In genomic region chr17:42675984-42676423, GRCh38 we compare ENCODE assay signal across 8 cellular contexts. TPM values are rescaled to one million over a fixed set of nuclear protein-coding genes. Genes with fewer than 3 reads are reported as not detected.
A peak's percentile ranks its signal among the peaks of the same experiment; 100 is the strongest.
DNase-seq lines count a peak whose midpoint lies in the region; ATAC-seq and TF ChIP-seq lines count a peak whose summit lies in the region.

No MANE protein-coding gene starts in this region.

- peaks cover 19% of the 10 kb centered on the region for H3K27me3 Mint-ChIP-seq in neural crest cell (ENCODE audit: low read depth)

- TF ChIP-seq CTCF in AG10803 (conservative IDR thresholded peaks at IDR 0.05; ENCODE audit: low read length) = no peak
- TF ChIP-seq CTCF in VCaP (conservative IDR thresholded peaks at IDR 0.05) = no peak
- no peak for TF ChIP-seq CTCF in fibroblast of mammary gland (conservative IDR thresholded peaks at IDR 0.05; ENCODE audit: control insufficient read depth, insufficient read depth, low read depth, low read length)
- peak; percentile 4 for TF ChIP-seq CTCF in neural crest cell (conservative IDR thresholded peaks at IDR 0.05)

- H3K9me3 Mint-ChIP-seq in neural crest cell = no peaks in the 10 kb centered on the region

- no peaks in the 10 kb centered on the region for H3K27me3 ChIP-seq in HAP-1 (ENCODE audit: low read depth)

- H3K4me1 Mint-ChIP-seq in neural crest cell = peaks cover 43% of the 10 kb centered on the region

- no peaks in the 10 kb centered on the region for H3K9me3 ChIP-seq in HAP-1

- peak; percentile 45 for DNase-seq in AG10803 (ENCODE audit: low read depth)
- peak in 1 of 2 experiments; percentile 55 for DNase-seq in HAP-1 (ENCODE audit: low spot score in 2 of 2)
- DNase-seq in fibroblast of mammary gland (ENCODE audit: low read depth) = peak; percentile 31
- no peak for DNase-seq in neural crest cell (ENCODE audit: low read depth, low spot score)
- no peak for DNase-seq in epidermal melanocyte (ENCODE audit: insufficient read length, low spot score)
- no peak for DNase-seq in NCI-H446 treated with DMSO at 0.1 percent for 48 hours (lab: John Stamatoyannopoulos, UW)

- peak overlapping the region; percentile 12 for H3K27ac Mint-ChIP-seq in neural crest cell (ENCODE audit: unreplicated experiment)

- H3K27ac ChIP-seq in VCaP = peak overlapping the region; percentile 81

- peak overlapping the region; percentile 91 for H3K4me3 ChIP-seq in AG10803 (ENCODE audit: low read length)
- peak overlapping the region; percentile 80 for H3K4me3 ChIP-seq in HAP-1
- H3K4me3 ChIP-seq in fibroblast of mammary gland (ENCODE audit: control insufficient read depth, low read depth, low read length) = peak overlapping the region; percentile 83

- H3K4me1 ChIP-seq in HAP-1 = peaks cover 39% of the 10 kb centered on the region

- H3K36me3 ChIP-seq in HAP-1 (replicated peaks) = peaks cover 25% of the 10 kb centered on the region

- H3K4me3 Mint-ChIP-seq in neural crest cell = peak overlapping the region; percentile 97

- peaks cover 5% of the 10 kb centered on the region for H3K36me3 Mint-ChIP-seq in neural crest cell (ENCODE audit: low read depth)

- ATAC-seq in HG03095 (IDR thresholded peaks at IDR 0.05; ENCODE audit: unreplicated experiment) = no peak

- in situ Hi-C loops in HAP-1 (cut with MboI; ENCODE audit: low sequenced_read_pairs) = loop anchor here (5.0 kb wide), 1 partner anchor 94 kb away; no protein-coding TSS in a partner anchor

RNA-seq across cellular contexts. Expression of gene PLEKHH3, which starts 0.8 kb away (rescaled TPM):
- total RNA-seq in neural crest cell = 16.4 and 20.8 TPM in 2 replicates

RNA-seq across cellular contexts. Expression of gene CCR10, which starts 5.6 kb away (rescaled TPM):
- 0.68 TPM in 2 replicates for total RNA-seq in neural crest cell

RNA-seq across cellular contexts. Expression of gene CNTNAP1, which starts 6.3 kb away (rescaled TPM):
- 17.0 and 19.4 TPM in 2 replicates for total RNA-seq in neural crest cell

RNA-seq across cellular contexts. Expression of gene TUBG2, which starts 16.9 kb away (rescaled TPM):
- 18.7 and 20.7 TPM in 2 replicates for total RNA-seq in neural crest cell

Comparison
In these comparisons a context has a peak if more than half of its experiments do, and no peak if none do; other contexts are left out.
1. DNase-seq: peak in AG10803 (single experiment) and fibroblast of mammary gland (single experiment); none in neural crest cell (single experiment), epidermal melanocyte (single experiment) and NCI-H446 treated with DMSO at 0.1 percent for 48 hours (single experiment).
2. Peak in every context shown above with its lines, with median percentiles within 50 percentile points of each other: H3K4me3 ChIP-seq.